22 cellular contexts compared by ENCODE assay signal in the genomic region with DNA sequence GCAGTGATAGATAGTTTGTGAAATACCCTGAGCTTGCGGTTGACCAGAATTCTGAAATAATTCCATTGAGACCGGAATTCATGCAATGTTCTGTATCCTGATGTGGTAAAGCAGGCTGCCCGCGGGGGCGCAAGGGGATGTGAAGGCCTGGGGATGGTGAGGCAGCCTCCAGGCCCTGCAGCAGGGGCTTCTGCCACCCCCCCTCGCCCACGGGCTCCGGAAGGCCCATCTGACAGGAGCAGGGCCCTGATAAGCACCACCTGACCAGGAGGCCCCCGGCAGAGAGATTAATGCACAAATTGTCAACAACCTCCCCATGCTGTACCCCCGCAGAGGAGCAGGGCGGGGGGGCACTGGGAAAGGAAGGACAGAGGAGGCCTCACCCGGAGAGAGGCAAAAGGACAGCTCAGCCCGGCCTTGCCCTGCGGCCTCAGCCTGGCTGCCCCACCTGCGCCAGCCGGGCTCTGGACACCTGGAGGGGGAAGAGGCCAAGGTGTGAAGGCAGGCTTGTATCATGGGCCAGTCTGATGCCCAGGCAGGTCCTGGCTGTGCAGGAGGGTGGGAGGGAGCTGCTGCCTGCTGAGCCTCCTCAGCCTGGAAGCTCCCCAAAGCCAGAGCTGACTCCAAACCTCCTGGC.
DNase-seq lines count a peak whose midpoint lies in the region; ATAC-seq and TF ChIP-seq lines count a peak whose summit lies in the region.
"Had no signal": no experiment of that assay in that cellular context is flagged by ENCODE, and none has a peak within 500 bp of the region (broad histone marks: within the 10 kb centered on the region; RNA-seq: fewer than 3 reads in every experiment).

No MANE protein-coding gene starts in this region.

- DNase-seq in HL-60 (ENCODE audit: low read depth in 1 of 2, low spot score in 1 of 2) (peak; percentile 97 to 98), NOMO-1 treated with dmso at 0.1 percent for 144 hours (lab: John Stamatoyannopoulos, UW; ENCODE audit: unreplicated experiment) (peak; percentile 92), amniotic epithelial cell (ENCODE audit: low read depth) (peak; percentile 34)
- no peak for DNase-seq in stimulated activated CD8-positive, alpha-beta memory T cell treated with anti-CD3 and anti-CD28 coated beads, Interleukin-4, amount 100 ng/mL, for 48 hours
- DNase-seq: activated CD4-positive, alpha-beta T cell treated with anti-CD3 and anti-CD28 coated beads, Interleukin-2, amount 10 ng/mL, durations not matched to agents 24 days and 14 days; activated T-cell treated with anti-CD3 and anti-CD28 coated beads, Interleukin-2, amount 50 U/mL, for 48 hours; GM23248; HFFc6; kidney; NCI-H1105 treated with DMSO at 0.1 percent for 48 hours; NCI-H1930; NCI-H526 treated with DMSO at 0.1 percent for 48 hours; ovary; RPMI8226; SK-N-SH; stimulated activated CD4-positive, alpha-beta T cell treated with anti-CD3 and anti-CD28 coated beads, Interleukin-1b, Interleukin-23, amount 100 ng/mL, for 48 hours had no signal

- H3K27ac ChIP-seq in HL-60 (replicated peaks) (peak overlapping the region; percentile 98), neutrophil (peak overlapping the region; percentile 72)
- H3K27ac ChIP-seq: BLaER1 treated with 17β-estradiol and CSF1 and Interleukin-3, amounts not matched to agents 10 nM and 100 nM; epithelial cell of prostate; GM23248; ovary had no signal

- TF ChIP-seq CTCF in HL-60 (IDR thresholded peaks at IDR 0.05; ENCODE audit: insufficient read depth, low read length) (no peak), neutrophil (IDR thresholded peaks at IDR 0.05) (no peak)

- H3K9me3 ChIP-seq in neutrophil: no peaks in the 10 kb centered on the region
- H3K9me3 ChIP-seq: BLaER1 treated with 17β-estradiol and CSF1 and Interleukin-3, amounts not matched to agents 10 nM and 100 nM; ovary; SK-N-SH had no signal

- H3K4me3 ChIP-seq in HL-60 (replicated peaks; ENCODE audit: insufficient read depth, low read length) (no peak overlapping the region), neutrophil (ENCODE audit: low read depth in 1 of 2, low read length in 1 of 2) (peak overlapping the region; percentile 38 to 58)
- H3K4me3 ChIP-seq: BLaER1 treated with 17β-estradiol and CSF1 and Interleukin-3, amounts not matched to agents 10 nM and 100 nM; GM23248; ovary; smooth muscle cell had no signal

- H3K4me1 ChIP-seq in neutrophil (ENCODE audit: control insufficient read depth in 1 of 2, insufficient read depth in 1 of 2, low read depth in 1 of 2, low read length in 1 of 2): peaks cover 63 to 75% of the 10 kb centered on the region in 2 experiments

- H3K27me3 ChIP-seq in HL-60 (ENCODE audit: insufficient read depth, poor library complexity, severe bottlenecking) (no peaks in the 10 kb centered on the region), neutrophil (no peaks in the 10 kb centered on the region)
- H3K27me3 ChIP-seq: ovary had no signal

- H3K36me3 ChIP-seq in neutrophil: no peaks in the 10 kb centered on the region
- H3K36me3 ChIP-seq: BLaER1 treated with 17β-estradiol and CSF1 and Interleukin-3, amounts not matched to agents 10 nM and 100 nM; ovary had no signal

- ATAC-seq in GM18511 (IDR thresholded peaks at IDR 0.05; ENCODE audit: unreplicated experiment) (no peak), HG03442 (IDR thresholded peaks at IDR 0.05; ENCODE audit: unreplicated experiment) (no peak)
